10 cellular contexts compared by ENCODE assay signal in the genomic region with DNA sequence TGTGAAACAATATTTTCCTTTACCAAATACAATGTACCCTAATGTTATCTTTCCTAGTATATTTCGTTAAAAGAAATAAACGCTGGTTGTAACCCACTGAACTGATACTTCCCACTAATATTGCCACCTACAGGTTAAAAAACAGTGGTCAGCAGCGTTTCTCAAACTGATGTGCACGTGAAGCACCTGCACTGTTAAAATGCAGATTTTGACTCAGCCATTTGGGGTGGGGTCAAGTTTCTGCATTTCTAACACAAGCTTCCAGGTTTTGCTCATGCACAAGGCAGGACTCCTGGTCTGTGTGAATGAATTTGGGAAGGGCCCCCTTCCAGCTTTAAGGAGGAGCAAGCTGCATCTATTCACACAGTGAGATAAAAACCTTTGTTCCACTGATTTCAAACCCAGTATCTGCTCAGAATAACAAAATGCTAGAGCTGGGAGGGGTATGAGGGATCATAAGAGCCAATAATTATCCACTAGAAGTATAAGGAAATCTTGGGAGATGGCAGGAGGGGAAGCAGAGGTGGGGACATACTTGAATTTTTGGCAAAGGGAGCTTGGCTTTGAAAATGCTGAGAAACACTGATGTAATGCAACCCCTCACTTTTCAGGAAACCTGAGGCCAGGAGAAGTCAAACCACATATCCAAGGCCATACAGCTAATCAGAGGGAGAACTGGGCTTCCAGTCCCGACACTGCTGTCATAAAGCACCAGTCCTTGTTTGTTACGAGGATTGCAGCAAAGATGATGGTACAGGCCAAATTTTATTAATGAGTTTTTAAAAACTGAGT.
DNase-seq lines count a peak whose midpoint lies in the region; ATAC-seq and TF ChIP-seq lines count a peak whose summit lies in the region.
"Had no signal": no experiment of that assay in that cellular context is flagged by ENCODE, and none has a peak within 500 bp of the region (broad histone marks: within the 10 kb centered on the region; RNA-seq: fewer than 3 reads in every experiment).

No MANE protein-coding gene starts in this region.

- no peak for DNase-seq in Calu3
- peak; percentile 42 for DNase-seq in OCI-LY7 (ENCODE audit: low spot score)
- DNase-seq in fibroblast of mammary gland (ENCODE audit: low read depth) = peak; percentile 49
- no peak for DNase-seq in osteoblast (ENCODE audit: insufficient read length, low spot score, missing footprints)
- DNase-seq in effector CD4-positive, alpha-beta T cell = no peak
- no peak for DNase-seq in tibial artery
- DNase-seq: activated effector memory CD4-positive, alpha-beta T cell treated with anti-CD3 and anti-CD28 coated beads, Interleukin-2, amount 50 U/mL, for 16 hours; NK-92 treated with Interleukin-12 subunit alpha and Interleukin-12 subunit beta, amount 100 ng/mL, for 24 hours had no signal

- H3K4me3 ChIP-seq in OCI-LY7 (ENCODE audit: low read depth, low read length, poor library complexity, severe bottlenecking) (no peak overlapping the region), fibroblast of mammary gland (ENCODE audit: control insufficient read depth, low read depth, low read length) (no peak overlapping the region), osteoblast (ENCODE audit: insufficient read depth, low read length) (no peak overlapping the region), tibial artery (no peak overlapping the region)

- H3K9me3 Mint-ChIP-seq in Calu3 (ENCODE audit: low read depth, unreplicated experiment) = no peaks in the 10 kb centered on the region

- H3K79me2 ChIP-seq in OCI-LY7 (ENCODE audit: insufficient read depth, low read depth, low read length) (no peaks in the 10 kb centered on the region), osteoblast (ENCODE audit: insufficient read depth, low read length) (peaks cover 95% of the 10 kb centered on the region)

- H3K4me2 ChIP-seq in OCI-LY7 (ENCODE audit: low read length) = peak overlapping the region; percentile 22; the same call in 1 of the 2 replicates
- no peak overlapping the region for H3K4me2 ChIP-seq in osteoblast (ENCODE audit: insufficient read depth, low read length)

- BruUV-seq in Calu3 (replicated peaks; lab: Mats Ljungman, UMichigan) (no TSS peak), OCI-LY7 (replicated peaks; lab: Mats Ljungman, UMichigan) (no TSS peak)

- H3K27ac ChIP-seq in OCI-LY7 (ENCODE audit: low read depth, low read length, poor library complexity, severe bottlenecking) (no peak overlapping the region), osteoblast (ENCODE audit: low read depth, low read length) (peak overlapping the region; percentile 89), tibial artery (peak overlapping the region in 1 of 2 donors; percentile 8)

- H3K4me1 ChIP-seq in OCI-LY7 (ENCODE audit: insufficient read depth, low read length, poor library complexity, severe bottlenecking) (peaks cover 27% of the 10 kb centered on the region), osteoblast (ENCODE audit: insufficient read depth, low read length) (peaks cover 92% of the 10 kb centered on the region), tibial artery (peaks cover 0 to 100% (median 81%) of the 10 kb centered on the region in 4 donors)

- TF ChIP-seq CTCF in Calu3 (IDR thresholded peaks at IDR 0.05; ENCODE audit: unreplicated experiment) = no peak
- peak; percentile 79 for TF ChIP-seq CTCF in OCI-LY7 (conservative IDR thresholded peaks at IDR 0.05; ENCODE audit: low read length)
- peak; percentile 13 for TF ChIP-seq CTCF in fibroblast of mammary gland (conservative IDR thresholded peaks at IDR 0.05; ENCODE audit: control insufficient read depth, insufficient read depth, low read depth, low read length)
- no peak for TF ChIP-seq CTCF in osteoblast (IDR thresholded peaks at IDR 0.05; ENCODE audit: extremely low read depth, low read depth, low read length)
- no peak for TF ChIP-seq CTCF in tibial artery (IDR thresholded peaks at IDR 0.05)

- POLR2A ChIA-PET in OCI-LY7 (lab: Charles Lee) = interaction anchor here (0.6 to 4.3 kb wide), 6 partner anchors 12 to 1665 kb away, joined by 3 to 42 read pairs (median 5); no protein-coding TSS in a partner anchor

- H3K27me3 Mint-ChIP-seq in Calu3 (ENCODE audit: unreplicated experiment) = no peaks in the 10 kb centered on the region

- H3K27me3 ChIP-seq in osteoblast (ENCODE audit: insufficient read depth, low read length) = no peaks in the 10 kb centered on the region
- no peaks in the 10 kb centered on the region for H3K27me3 ChIP-seq in tibial artery

- H3K9me3 ChIP-seq in OCI-LY7 (ENCODE audit: low read length) (no peaks in the 10 kb centered on the region), osteoblast (ENCODE audit: low read depth, low read length) (no peaks in the 10 kb centered on the region), tibial artery (no peaks in the 10 kb centered on the region)

- peaks cover 71% of the 10 kb centered on the region for H3K4me1 Mint-ChIP-seq in Calu3 (ENCODE audit: low read depth, unreplicated experiment)

- peak overlapping the region; percentile 39 for H3K27ac Mint-ChIP-seq in Calu3 (ENCODE audit: unreplicated experiment)

- no peaks in the 10 kb centered on the region for H3K9me2 ChIP-seq in OCI-LY7 (ENCODE audit: insufficient read depth, low read length)

- no peaks in the 10 kb centered on the region for H4K20me1 ChIP-seq in OCI-LY7 (ENCODE audit: insufficient read depth, low read length)
- H4K20me1 ChIP-seq in osteoblast (ENCODE audit: insufficient read depth, low read length) = peaks cover 2% of the 10 kb centered on the region

- no peaks in the 10 kb centered on the region for H3K36me3 ChIP-seq in OCI-LY7 (ENCODE audit: insufficient read depth, low read length)
- H3K36me3 ChIP-seq in osteoblast (ENCODE audit: insufficient read depth, low read length) = no peaks in the 10 kb centered on the region
- no peaks in the 10 kb centered on the region for H3K36me3 ChIP-seq in tibial artery

- CTCF ChIA-PET in Calu3 (lab: Charles Lee) (interaction anchor here (0.5 to 1.7 kb wide), 5 partner anchors 27 to 925 kb away, joined by 3 to 4 read pairs (median 3); no protein-coding TSS in a partner anchor), OCI-LY7 (lab: Charles Lee; ENCODE audit: unreplicated experiment) (interaction anchor here (1.1 kb wide), 1 partner anchor 23 kb away, joined by 3 read pairs; no protein-coding TSS in a partner anchor)

- ATAC-seq in HG03354 (IDR thresholded peaks at IDR 0.05; ENCODE audit: poor library complexity, severe bottlenecking, unreplicated experiment) = no peak
- ATAC-seq in HG02571 (IDR thresholded peaks at IDR 0.05; ENCODE audit: unreplicated experiment) = no peak

- peaks cover 5% of the 10 kb centered on the region for H3K36me3 Mint-ChIP-seq in Calu3 (ENCODE audit: insufficient read depth, unreplicated experiment)

- no peak overlapping the region; the same call in 1 of the 2 replicates for H2AFZ ChIP-seq in OCI-LY7 (ENCODE audit: low read length)
- no peak overlapping the region for H2AFZ ChIP-seq in osteoblast (ENCODE audit: low read length)

- no peak overlapping the region for H3K4me3 Mint-ChIP-seq in Calu3 (ENCODE audit: low read depth, unreplicated experiment)

- intact Hi-C loops in Calu3 (cut with micrococcal nuclease; ENCODE audit: unreplicated experiment) (no loop called here), OCI-LY7 (cut with micrococcal nuclease; ENCODE audit: unreplicated experiment) (no loop called here), tibial artery (cut with DNase I; ENCODE audit: low total_unique reads) (no loop called here)

Comparison
In these comparisons a context has a peak if more than half of its experiments do, and no peak if none do; other contexts are left out.
1. DNase-seq: peak in OCI-LY7 (single experiment) and fibroblast of mammary gland (single experiment); none in Calu3 (single experiment), osteoblast (single experiment), effector CD4-positive, alpha-beta T cell (single experiment) and tibial artery (0 of 2).
2. CTCF ChIP-seq: peak in OCI-LY7 (single experiment) and fibroblast of mammary gland (single experiment); none in Calu3 (single experiment), osteoblast (single experiment) and tibial artery (0 of 2).